1 cellular context compared by ENCODE assay signal in the genomic region with DNA sequence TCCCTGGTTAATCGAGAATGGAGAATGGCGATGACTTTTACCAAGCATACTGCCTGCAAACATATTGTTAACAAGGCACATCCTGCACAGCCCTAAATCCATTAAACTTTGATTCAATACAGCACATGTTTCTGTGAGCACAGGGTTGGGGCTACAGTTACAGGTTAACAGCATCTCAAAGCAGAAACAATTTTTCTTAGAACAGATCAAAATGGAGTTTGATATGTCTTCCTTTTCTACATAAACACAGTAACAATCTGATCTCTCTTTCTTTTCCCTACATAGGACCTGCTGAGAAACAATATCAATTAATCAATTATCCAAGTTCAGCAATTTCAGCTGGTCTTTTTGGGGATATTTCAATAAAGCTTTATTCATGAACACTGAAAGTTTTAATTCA. TPM values are rescaled to one million over a fixed set of nuclear protein-coding genes. Genes with fewer than 3 reads are reported as not detected.
"Had no signal": no experiment of that assay in that cellular context is flagged by ENCODE, and none has a peak within 500 bp of the region (broad histone marks: within the 10 kb centered on the region; RNA-seq: fewer than 3 reads in every experiment).

No MANE protein-coding gene starts in this region.

RNA-seq across cellular contexts. Expression of a gene that starts 59.5 kb away (rescaled TPM):
- polyA plus RNA-seq: naive thymus-derived CD4-positive, alpha-beta T cell had no signal
